ENCODE assay signal across 8 cellular contexts in genomic region chr5:178205010-178205748, GRCh38. TPM values are rescaled to one million over a fixed set of nuclear protein-coding genes. Genes with fewer than 3 reads are reported as not detected.
A peak's percentile ranks its signal among the peaks of the same experiment; 100 is the strongest.
DNase-seq lines count a peak whose midpoint lies in the region; ATAC-seq and TF ChIP-seq lines count a peak whose summit lies in the region.

No MANE protein-coding gene starts in this region.

- peak overlapping the region; percentile 96 for H3K4me3 Mint-ChIP-seq in HFFc6
- peak overlapping the region; percentile 98 for H3K4me3 Mint-ChIP-seq in central memory CD8-positive, alpha-beta T cell

- H3K9me3 Mint-ChIP-seq in HFFc6, result peaks cover 4% of the 10 kb centered on the region
- no peaks in the 10 kb centered on the region for H3K9me3 Mint-ChIP-seq in central memory CD8-positive, alpha-beta T cell

- peak overlapping the region; percentile 91 for H3K4me3 ChIP-seq in NB4 (ENCODE audit: low read depth, low read length)

- H3K27me3 Mint-ChIP-seq in HFFc6 (ENCODE audit: insufficient read depth), result peaks cover 14% of the 10 kb centered on the region
- H3K27me3 Mint-ChIP-seq in central memory CD8-positive, alpha-beta T cell, result no peaks in the 10 kb centered on the region

- peak; percentile 7 for DNase-seq in NCI-H1092 (lab: John Stamatoyannopoulos, UW)
- DNase-seq in NCI-H1092 treated with DMSO at 0.1 percent for 48 hours (lab: John Stamatoyannopoulos, UW), result no peak
- peak; percentile 49 for DNase-seq in HFFc6
- DNase-seq in NB4 (ENCODE audit: low read depth), result peak; percentile 88
- DNase-seq in central memory CD8-positive, alpha-beta T cell (ENCODE audit: low spot score in 2 of 2), result peak; percentile 31 to 32
- peak; percentile 37 for DNase-seq in kidney glomerular epithelial cell (lab: John Stamatoyannopoulos, UW)
- DNase-seq in stimulated activated CD4-positive, alpha-beta T cell treated with anti-CD3 and anti-CD28 coated beads, Interleukin-1b, Interleukin-23, amount 100 ng/mL, for 1 hour (ENCODE audit: low read depth in 2 of 2), result peak; percentile 35 to 40

- peak overlapping the region; percentile 76 for H3K27ac Mint-ChIP-seq in HFFc6
- peak overlapping the region; percentile 54 for H3K27ac Mint-ChIP-seq in central memory CD8-positive, alpha-beta T cell (ENCODE audit: low read depth)

- TF ChIP-seq CTCF in HFFc6 (IDR thresholded peaks at IDR 0.05) (peak; percentile 27), NB4 (IDR thresholded peaks at IDR 0.05; ENCODE audit: low read depth, low read length) (no peak)

- peaks cover 34% of the 10 kb centered on the region for H3K36me3 Mint-ChIP-seq in HFFc6 (ENCODE audit: low read depth)
- peaks cover 52% of the 10 kb centered on the region for H3K36me3 Mint-ChIP-seq in central memory CD8-positive, alpha-beta T cell (ENCODE audit: insufficient read depth)

- peak; percentile 16 for TF ChIP-seq POLR2A in NB4 (IDR thresholded peaks at IDR 0.05; ENCODE audit: extremely low read depth, insufficient read length)

- peaks cover 36% of the 10 kb centered on the region for H3K4me1 Mint-ChIP-seq in HFFc6 (ENCODE audit: low read depth)
- H3K4me1 Mint-ChIP-seq in central memory CD8-positive, alpha-beta T cell, result peaks cover 40% of the 10 kb centered on the region

- ATAC-seq in activated CD4-positive, CD25-positive, alpha-beta regulatory T cell treated with anti-CD3 and anti-CD28 coated beads, Interleukin-2, amount 50 U/mL, for 24 hours, result peak; percentile 40 to 47
- peak; percentile 27 for ATAC-seq in central memory CD8-positive, alpha-beta T cell (replicated peaks; ENCODE audit: extremely low read depth, poor library complexity, severe bottlenecking)

RNA-seq across cellular contexts. Expression of gene HNRNPAB, which starts 0.8 kb away (rescaled TPM):
- total RNA-seq in HFFc6 (2021; fragmentation: NEBNext Ultra II Directional; extraction: Animal tissue kit (Norgen Biotek cat#: 25700)), result 100 to 1,000 TPM; 153 to 218 (median 197) TPM

RNA-seq across cellular contexts. Expression of gene GMCL2, which starts 18.0 kb away (rescaled TPM):
- total RNA-seq in HFFc6 (2021; fragmentation: NEBNext Ultra II Directional; extraction: Animal tissue kit (Norgen Biotek cat#: 25700)), result not detected

RNA-seq across cellular contexts. Expression of gene PHYKPL, which starts 27.4 kb away (rescaled TPM):
- total RNA-seq in HFFc6 (2021; fragmentation: NEBNext Ultra II Directional; extraction: Animal tissue kit (Norgen Biotek cat#: 25700)), result 10 to 100 TPM; 18.7 to 25.6 (median 23.9) TPM

RNA-seq across cellular contexts. Expression of gene NHP2, which starts 51.5 kb away (rescaled TPM):
- 100 to 1,000 TPM; 172 to 204 (median 184) TPM for total RNA-seq in HFFc6 (2021; fragmentation: NEBNext Ultra II Directional; extraction: Animal tissue kit (Norgen Biotek cat#: 25700))
